In genomic region chr17:14940946-14941280, GRCh38 we compare ENCODE assay signal across 17 cellular contexts.
DNase-seq lines count a peak whose midpoint lies in the region; ATAC-seq and TF ChIP-seq lines count a peak whose summit lies in the region.
"Had no signal": no experiment of that assay in that cellular context is flagged by ENCODE, and none has a peak within 500 bp of the region (broad histone marks: within the 10 kb centered on the region; RNA-seq: fewer than 3 reads in every experiment).

No MANE protein-coding gene starts in this region.

- peak; percentile 8 for DNase-seq in ELR (ENCODE audit: low read depth)
- no peak for DNase-seq in RWPE1 (ENCODE audit: low spot score)
- DNase-seq in fibroblast of mammary gland (ENCODE audit: low read depth) = peak; percentile 54
- DNase-seq in upper lobe of right lung = no peak
- DNase-seq in amygdala (lab: John Stamatoyannopoulos, UW) = no peak
- no peak for DNase-seq in effector CD8-positive, alpha-beta T cell (lab: John Stamatoyannopoulos, UW)
- DNase-seq in GM19240 (ENCODE audit: insufficient read length, low spot score) = no peak
- DNase-seq: CD4-positive, CD25-positive, alpha-beta regulatory T cell; DMS79; GDM1; NCI-H1048; NCI-H1417 treated with DMSO at 0.1 percent for 48 hours; NCI-H187; NCI-H446; NCI-H526; OCI-M1; Right ventricle myocardium superior had no signal

- intact Hi-C loops in upper lobe of right lung (cut with DNase I) = no loop called here

- CTCF ChIA-PET in RWPE1 (lab: Yijun Ruan, JAX) = interaction anchor here (3.1 kb wide), 1 partner anchor 14 kb away, joined by 21 read pairs; no protein-coding TSS in a partner anchor

- no peaks in the 10 kb centered on the region for H3K4me1 ChIP-seq in upper lobe of right lung

- H3K36me3 ChIP-seq in upper lobe of right lung = no peaks in the 10 kb centered on the region

- POLR2A ChIA-PET in RWPE1 (lab: Yijun Ruan, JAX; ENCODE audit: low non-redundant PET) = no interaction called here

- no peak for TF ChIP-seq CTCF in RWPE1 (conservative IDR thresholded peaks at IDR 0.05; ENCODE audit: low read depth)
- no peak for TF ChIP-seq CTCF in fibroblast of mammary gland (conservative IDR thresholded peaks at IDR 0.05; ENCODE audit: control insufficient read depth, insufficient read depth, low read depth, low read length)
- TF ChIP-seq CTCF in upper lobe of right lung (IDR thresholded peaks at IDR 0.05) = no peak

- H3K27me3 ChIP-seq in upper lobe of right lung = no peaks in the 10 kb centered on the region

- peak overlapping the region; percentile 49 for H3K27ac ChIP-seq in RWPE1
- peak overlapping the region; percentile 26 for H3K27ac ChIP-seq in upper lobe of right lung

- H3K9me3 ChIP-seq in upper lobe of right lung = no peaks in the 10 kb centered on the region

- H3K4me3 ChIP-seq in fibroblast of mammary gland (ENCODE audit: control insufficient read depth, low read depth, low read length) = no peak overlapping the region
- H3K4me3 ChIP-seq in upper lobe of right lung = no peak overlapping the region

- ATAC-seq in upper lobe of right lung = no peak

Comparison
In these comparisons a context has a peak if more than half of its experiments do, and no peak if none do; other contexts are left out.
1. DNase-seq: peak in ELR (single experiment) and fibroblast of mammary gland (single experiment); none in RWPE1 (single experiment), upper lobe of right lung (single experiment), amygdala (0 of 56), effector CD8-positive, alpha-beta T cell (single experiment) and GM19240 (single experiment).